In genomic region chr11:120995184-120995583, GRCh38 we compare ENCODE assay signal across 5 cellular contexts.
"Had no signal": no experiment of that assay in that cellular context is flagged by ENCODE, and none has a peak within 500 bp of the region (broad histone marks: within the 10 kb centered on the region; RNA-seq: fewer than 3 reads in every experiment).

No MANE protein-coding gene starts in this region.

- FAIRE-seq: HepG2, HTR-8/SVneo, K562 had no signal

- H3K27ac ChIP-seq: HL-60 had no signal

- ATAC-seq: HepG2, K562 had no signal

- DNase-seq: IMR-90 had no signal

- H3K4me3 ChIP-seq: K562 had no signal
